8 cellular contexts compared by ENCODE assay signal in the genomic region with DNA sequence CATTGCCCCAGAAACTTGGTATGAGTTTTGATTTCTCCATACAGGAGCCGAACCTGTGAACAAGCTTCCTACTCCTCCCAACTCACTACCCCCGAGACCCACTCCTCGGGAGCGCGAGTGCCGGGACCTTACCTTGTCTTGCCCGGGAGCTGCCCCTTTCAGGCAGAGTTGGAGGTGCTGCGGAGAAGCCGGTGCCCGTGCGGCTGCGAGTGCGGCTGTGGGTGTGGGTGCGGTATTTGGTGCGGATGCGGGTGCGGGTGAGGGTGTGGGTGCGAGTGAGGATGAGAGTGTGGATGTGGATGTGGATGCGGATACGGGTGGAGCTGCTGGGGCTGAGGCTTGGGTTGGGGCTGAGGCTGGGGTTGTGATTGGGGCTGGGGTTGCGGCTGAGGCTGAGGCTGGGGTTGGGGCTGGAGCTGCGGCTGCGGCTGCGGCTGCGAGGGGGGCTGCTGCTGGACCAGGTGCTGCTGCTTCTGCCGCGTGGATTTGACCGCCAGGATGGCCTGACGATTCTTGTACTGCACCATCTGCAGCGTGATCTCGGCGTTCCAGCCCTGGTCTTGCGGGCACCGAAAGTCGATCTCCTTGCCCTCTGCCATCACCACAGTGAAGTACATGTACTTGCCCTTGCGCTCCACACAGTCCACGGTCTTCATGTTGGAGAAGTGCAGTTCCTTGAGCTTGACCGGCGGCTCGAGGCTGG. TPM values are rescaled to one million over a fixed set of nuclear protein-coding genes. Genes with fewer than 3 reads are reported as not detected.
DNase-seq lines count a peak whose midpoint lies in the region; ATAC-seq and TF ChIP-seq lines count a peak whose summit lies in the region.

No MANE protein-coding gene starts in this region.

- H3K27me3 ChIP-seq in esophagus squamous epithelium (no peaks in the 10 kb centered on the region), testis (no peaks in the 10 kb centered on the region)

- H3K9me3 Mint-ChIP-seq in activated T-cell treated with anti-CD3 and anti-CD28 coated beads, Interleukin-2, amount 50 U/mL, for 4 hours, result no peaks in the 10 kb centered on the region
- H3K9me3 Mint-ChIP-seq in natural killer cell, result no peaks in the 10 kb centered on the region

- no peak for TF ChIP-seq POLR2A in esophagus squamous epithelium (IDR thresholded peaks at IDR 0.05)
- no peak for TF ChIP-seq POLR2A in testis (IDR thresholded peaks at IDR 0.05)

- H3K36me3 Mint-ChIP-seq in activated T-cell treated with anti-CD3 and anti-CD28 coated beads, Interleukin-2, amount 50 U/mL, for 4 hours (ENCODE audit: insufficient read depth), result peaks cover 16% of the 10 kb centered on the region
- H3K36me3 Mint-ChIP-seq in natural killer cell, result no peaks in the 10 kb centered on the region

- intact Hi-C loops in esophagus squamous epithelium (cut with DNase I), result loop anchor here (10.0 kb wide), 1 partner anchor 314 kb away; the partner anchor contains the start of gene BBS10
- intact Hi-C loops in natural killer cell (cut with micrococcal nuclease), result loop anchor here (1.0 to 5.0 kb wide), 9 partner anchors 10 to 550 kb away; partner anchors contain the start of genes GLIPR1, KRR1, NAP1L1 and OSBPL8
- intact Hi-C loops in testis (cut with DNase I; ENCODE audit: low total_unique reads), result loop anchor here (10.0 kb wide), 1 partner anchor 466 kb away; no protein-coding TSS in a partner anchor

- no peaks in the 10 kb centered on the region for H3K36me3 ChIP-seq in esophagus squamous epithelium
- H3K36me3 ChIP-seq in testis (ENCODE audit: low read depth, missing control alignments), result no peaks in the 10 kb centered on the region

- DNase-seq in NCI-H2171 treated with DMSO at 0.1 percent for 48 hours (lab: John Stamatoyannopoulos, UW) (peak; percentile 40), NCI-H2171 (lab: John Stamatoyannopoulos, UW) (no peak), NCI-H226 (peak; percentile 59), esophagus squamous epithelium (lab: John Stamatoyannopoulos, UW) (no peak), natural killer cell (peak; percentile 67), testis (peak; percentile 49)
- DNase-seq in activated T-cell treated with anti-CD3 and anti-CD28 coated beads, Interleukin-2, amount 50 U/mL, for 4 hours, result peak; percentile 49

- H3K27me3 Mint-ChIP-seq in activated T-cell treated with anti-CD3 and anti-CD28 coated beads, Interleukin-2, amount 50 U/mL, for 4 hours (ENCODE audit: low read depth), result no peaks in the 10 kb centered on the region
- H3K27me3 Mint-ChIP-seq in natural killer cell (ENCODE audit: low read depth in 2 of 2), result no peaks in the 10 kb centered on the region

- peaks cover 0 to 61% (median 7%) of the 10 kb centered on the region in 3 donors for H3K4me1 ChIP-seq in esophagus squamous epithelium
- peaks cover 12% of the 10 kb centered on the region for H3K4me1 ChIP-seq in testis

- H3K27ac Mint-ChIP-seq in natural killer cell, result peak overlapping the region; percentile 95 to 98

- H3K27ac ChIP-seq in esophagus squamous epithelium (peak overlapping the region; percentile 94 to 99 (median 98)), testis (peak overlapping the region; percentile 94 to 99)

- H3K9me3 ChIP-seq in esophagus squamous epithelium (no peaks in the 10 kb centered on the region), testis (no peaks in the 10 kb centered on the region)

- H3K4me3 ChIP-seq in esophagus squamous epithelium (peak overlapping the region; percentile 70 to 99 (median 86)), testis (peak overlapping the region; percentile 71 to 91)

- peak; percentile 1 to 6 for ATAC-seq in activated T-cell treated with anti-CD3 and anti-CD28 coated beads, Interleukin-2, amount 50 U/mL, for 4 hours
- ATAC-seq in natural killer cell (peak in 2 of 3 donors; percentile 5 to 6), GM21723 (IDR thresholded peaks at IDR 0.05; ENCODE audit: unreplicated experiment) (no peak)

- 1% methylated on average over 27 to 31 of the region's 40 CpGs for WGBS in esophagus squamous epithelium, 2 donors
- WGBS in testis, 2 donors, result 0 to 3% methylated on average over 22 to 40 of the region's 40 CpGs

- H3K4me3 Mint-ChIP-seq in activated T-cell treated with anti-CD3 and anti-CD28 coated beads, Interleukin-2, amount 50 U/mL, for 4 hours, result peak overlapping the region; percentile 97
- H3K4me3 Mint-ChIP-seq in natural killer cell, result peak overlapping the region; percentile 93

- TF ChIP-seq CTCF in esophagus squamous epithelium (IDR thresholded peaks at IDR 0.05), result no peak
- TF ChIP-seq CTCF in natural killer cell (IDR thresholded peaks at IDR 0.05), result no peak
- no peak for TF ChIP-seq CTCF in testis (IDR thresholded peaks at IDR 0.05)

- H3K4me1 Mint-ChIP-seq in activated T-cell treated with anti-CD3 and anti-CD28 coated beads, Interleukin-2, amount 50 U/mL, for 4 hours (ENCODE audit: low read depth), result peaks cover 41% of the 10 kb centered on the region
- H3K4me1 Mint-ChIP-seq in natural killer cell, result peaks cover 35 to 36% of the 10 kb centered on the region in 2 donors

RNA-seq across cellular contexts. Expression of gene PHLDA1, which starts 1.0 kb away (rescaled TPM):
- 10 to 100 TPM; 36.8 to 52.2 (median 37.2) TPM for total RNA-seq in activated T-cell treated with anti-CD3 and anti-CD28 coated beads, Interleukin-2, amount 50 U/mL, for 4 hours
- total RNA-seq in esophagus squamous epithelium, result 10 to 100 TPM; 33.8 to 77.8 (median 56.7) TPM
- total RNA-seq in natural killer cell, result 10 to 100 TPM; 11.1 to 24.0 (median 19.1) TPM
- 10 to 100 TPM in 1 of 2 donors, 1 to 10 TPM in 1; 7.7 to 10.9 TPM for total RNA-seq in testis
- 8.2 TPM for polyA plus RNA-seq in testis (ENCODE audit: insufficient read depth, low read depth, low replicate concordance)

RNA-seq across cellular contexts. Expression of gene NAP1L1, which starts 54.0 kb away (rescaled TPM):
- total RNA-seq in activated T-cell treated with anti-CD3 and anti-CD28 coated beads, Interleukin-2, amount 50 U/mL, for 4 hours, result 1,000 to 10,000 TPM in 1 of 3 donors, 100 to 1,000 TPM in 2; 918 to 1,002 (median 960) TPM
- total RNA-seq in esophagus squamous epithelium (100 to 1,000 TPM; 103 to 279 (median 201) TPM), natural killer cell (100 to 1,000 TPM; 264 to 431 (median 286) TPM), testis (100 to 1,000 TPM; 313 to 366 TPM)
- polyA plus RNA-seq in testis (ENCODE audit: insufficient read depth, low read depth, low replicate concordance), result 246 TPM

Comparison
In these comparisons a context has a peak if more than half of its experiments do, and no peak if none do; other contexts are left out.
1. DNase-seq: peak in NCI-H2171 treated with DMSO at 0.1 percent for 48 hours (single experiment), NCI-H226 (single experiment), activated T-cell treated with anti-CD3 and anti-CD28 coated beads, Interleukin-2, amount 50 U/mL, for 4 hours (single experiment), natural killer cell (single experiment) and testis (single experiment); none in NCI-H2171 (single experiment) and esophagus squamous epithelium (single experiment).